Comparison of ENCODE assay signal across 7 cellular contexts in genomic region chr1:35145892-35146549, GRCh38. TPM values are rescaled to one million over a fixed set of nuclear protein-coding genes. Genes with fewer than 3 reads are reported as not detected.
A peak's percentile ranks its signal among the peaks of the same experiment; 100 is the strongest.
DNase-seq lines count a peak whose midpoint lies in the region; ATAC-seq and TF ChIP-seq lines count a peak whose summit lies in the region.
"Not testable (repeated sequence)": the region's sequence is repeated elsewhere in the genome, so short reads cannot be mapped to it uniquely, and the experiment has no call there.

No MANE protein-coding gene starts in this region.

- H3K9me3 ChIP-seq in duodenal mucosa (ENCODE audit: control insufficient read depth in 1 of 2, low read length in 2 of 2); gastrocnemius medialis: not testable (repeated sequence)

- peak; percentile 18 for DNase-seq in M059J (ENCODE audit: low read depth)
- DNase-seq in activated CD4-positive, alpha-beta T cell treated with anti-CD3 and anti-CD28 coated beads, Interleukin-2, amount 10 ng/mL, durations not matched to agents 7 days and 5 days; activated naive CD4-positive, alpha-beta T cell treated with anti-CD3 and anti-CD28 coated beads, Interleukin-2, amount 10 ng/mL, durations not matched to agents 7 days and 5 days; natural killer cell: not testable (repeated sequence)
- peak; percentile 15 for DNase-seq in iris pigment epithelial cell (ENCODE audit: low read depth)
- peak in 1 of 2 donors; percentile 13 for DNase-seq in gastrocnemius medialis

- peak in 2 of 3 donors; percentile 20 to 44 for ATAC-seq in natural killer cell
- not testable (repeated sequence) for ATAC-seq in gastrocnemius medialis

- peak overlapping the region; percentile 17 for H3K4me3 Mint-ChIP-seq in activated CD4-positive, alpha-beta T cell treated with anti-CD3 and anti-CD28 coated beads, Interleukin-2, amount 10 ng/mL, durations not matched to agents 7 days and 5 days
- not testable (repeated sequence) for H3K4me3 Mint-ChIP-seq in activated naive CD4-positive, alpha-beta T cell treated with anti-CD3 and anti-CD28 coated beads, Interleukin-2, amount 10 ng/mL, durations not matched to agents 7 days and 5 days
- peak overlapping the region; percentile 1 for H3K4me3 Mint-ChIP-seq in natural killer cell

- not testable (repeated sequence) for H3K4me1 ChIP-seq in duodenal mucosa (ENCODE audit: control insufficient read depth in 1 of 2, insufficient read depth in 2 of 2, low read length in 2 of 2); gastrocnemius medialis

- not testable (repeated sequence) for H3K9ac ChIP-seq in duodenal mucosa (ENCODE audit: low read depth in 1 of 2, low read length in 2 of 2)

- not testable (repeated sequence) for H3K9me3 Mint-ChIP-seq in activated CD4-positive, alpha-beta T cell treated with anti-CD3 and anti-CD28 coated beads, Interleukin-2, amount 10 ng/mL, durations not matched to agents 7 days and 5 days; activated naive CD4-positive, alpha-beta T cell treated with anti-CD3 and anti-CD28 coated beads, Interleukin-2, amount 10 ng/mL, durations not matched to agents 7 days and 5 days; natural killer cell

- H3K27me3 ChIP-seq in duodenal mucosa (ENCODE audit: control insufficient read depth in 1 of 2, insufficient read depth in 2 of 2, low read length in 2 of 2); gastrocnemius medialis: not testable (repeated sequence)

- H3K27ac ChIP-seq in duodenal mucosa (ENCODE audit: low read depth, low read length); gastrocnemius medialis: not testable (repeated sequence)

- H3K36me3 Mint-ChIP-seq in activated CD4-positive, alpha-beta T cell treated with anti-CD3 and anti-CD28 coated beads, Interleukin-2, amount 10 ng/mL, durations not matched to agents 7 days and 5 days (ENCODE audit: low read depth); activated naive CD4-positive, alpha-beta T cell treated with anti-CD3 and anti-CD28 coated beads, Interleukin-2, amount 10 ng/mL, durations not matched to agents 7 days and 5 days; natural killer cell: not testable (repeated sequence)

- in situ Hi-C loops in gastrocnemius medialis (cut with MboI; ENCODE audit: low sequenced_read_pairs in 4 of 4): not testable (repeated sequence)

- not testable (repeated sequence) for TF ChIP-seq POLR2A in gastrocnemius medialis (IDR thresholded peaks at IDR 0.05)

- CTCF ChIA-PET in activated CD4-positive, alpha-beta T cell treated with anti-CD3 and anti-CD28 coated beads, Interleukin-2, amount 10 ng/mL, durations not matched to agents 7 days and 5 days (lab: Charles Lee); activated naive CD4-positive, alpha-beta T cell treated with anti-CD3 and anti-CD28 coated beads, Interleukin-2, amount 10 ng/mL, durations not matched to agents 7 days and 5 days (lab: Charles Lee): not testable (repeated sequence)

- POLR2A ChIA-PET in activated CD4-positive, alpha-beta T cell treated with anti-CD3 and anti-CD28 coated beads, Interleukin-2, amount 10 ng/mL, durations not matched to agents 7 days and 5 days (lab: Charles Lee): not testable (repeated sequence)

- H3K4me3 ChIP-seq in duodenal mucosa (ENCODE audit: low read depth in 1 of 2, low read length in 2 of 2) (peak overlapping the region; percentile 39 to 60), gastrocnemius medialis (peak overlapping the region; percentile 12 to 32 (median 28))

- H3K36me3 ChIP-seq in duodenal mucosa (ENCODE audit: control insufficient read depth in 1 of 2, insufficient read depth in 2 of 2, low read length in 2 of 2); gastrocnemius medialis: not testable (repeated sequence)

- intact Hi-C loops in natural killer cell (cut with micrococcal nuclease); gastrocnemius medialis (cut with DNase I; ENCODE audit: low total_unique reads): not testable (repeated sequence)

- not testable (repeated sequence) for H3K27me3 Mint-ChIP-seq in activated CD4-positive, alpha-beta T cell treated with anti-CD3 and anti-CD28 coated beads, Interleukin-2, amount 10 ng/mL, durations not matched to agents 7 days and 5 days; activated naive CD4-positive, alpha-beta T cell treated with anti-CD3 and anti-CD28 coated beads, Interleukin-2, amount 10 ng/mL, durations not matched to agents 7 days and 5 days; natural killer cell (ENCODE audit: low read depth in 2 of 2)

- H3K27ac Mint-ChIP-seq in activated CD4-positive, alpha-beta T cell treated with anti-CD3 and anti-CD28 coated beads, Interleukin-2, amount 10 ng/mL, durations not matched to agents 7 days and 5 days: peak overlapping the region; percentile 79
- peak overlapping the region; percentile 60 for H3K27ac Mint-ChIP-seq in activated naive CD4-positive, alpha-beta T cell treated with anti-CD3 and anti-CD28 coated beads, Interleukin-2, amount 10 ng/mL, durations not matched to agents 7 days and 5 days
- H3K27ac Mint-ChIP-seq in natural killer cell: peak overlapping the region; percentile 57 to 70

- peaks cover 15% of the 10 kb centered on the region for H3K4me1 Mint-ChIP-seq in activated CD4-positive, alpha-beta T cell treated with anti-CD3 and anti-CD28 coated beads, Interleukin-2, amount 10 ng/mL, durations not matched to agents 7 days and 5 days
- peaks cover 13% of the 10 kb centered on the region for H3K4me1 Mint-ChIP-seq in activated naive CD4-positive, alpha-beta T cell treated with anti-CD3 and anti-CD28 coated beads, Interleukin-2, amount 10 ng/mL, durations not matched to agents 7 days and 5 days
- peaks cover 12% of the 10 kb centered on the region in 2 donors for H3K4me1 Mint-ChIP-seq in natural killer cell

- not testable (repeated sequence) for TF ChIP-seq CTCF in natural killer cell (IDR thresholded peaks at IDR 0.05); gastrocnemius medialis (IDR thresholded peaks at IDR 0.05 in 4 of 5, conservative IDR thresholded peaks at IDR 0.05 in 1 of 5)

RNA-seq across cellular contexts. Expression of gene SFPQ, which starts 46.9 kb away (rescaled TPM):
- 110 and 196 TPM in 2 replicates for total RNA-seq in M059J (2014; rRNA removed; shearing (Covaris generic))
- 100 to 1,000 TPM; 375 to 397 TPM for total RNA-seq in activated CD4-positive, alpha-beta T cell treated with anti-CD3 and anti-CD28 coated beads, Interleukin-2, amount 10 ng/mL, durations not matched to agents 7 days and 5 days
- 100 to 1,000 TPM; 492 to 594 (median 558) TPM for total RNA-seq in natural killer cell
- total RNA-seq in gastrocnemius medialis: 100 to 1,000 TPM in 1 of 4 donors, 10 to 100 TPM in 3; 70.1 to 128 (median 82.4) TPM
